ENCODE assay signal across 13 cellular contexts in genomic region chr5:153476767-153477166, GRCh38. TPM values are rescaled to one million over a fixed set of nuclear protein-coding genes. Genes with fewer than 3 reads are reported as not detected.
DNase-seq lines count a peak whose midpoint lies in the region; ATAC-seq and TF ChIP-seq lines count a peak whose summit lies in the region.
"Had no signal": no experiment of that assay in that cellular context is flagged by ENCODE, and none has a peak within 500 bp of the region (broad histone marks: within the 10 kb centered on the region; RNA-seq: fewer than 3 reads in every experiment).

No MANE protein-coding gene starts in this region.

- DNase-seq in NCI-H82 (lab: John Stamatoyannopoulos, UW) = peak; percentile 5
- no peak for DNase-seq in NCI-H82 treated with DMSO at 0.1 percent for 48 hours (lab: John Stamatoyannopoulos, UW; ENCODE audit: unreplicated experiment)
- DNase-seq in adipocyte (ENCODE audit: low read depth) = peak; percentile 13
- DNase-seq in fibroblast of the conjunctiva (ENCODE audit: low read depth) = peak; percentile 83
- DNase-seq in thoracic aorta (ENCODE audit: low spot score) = no peak
- no peak for DNase-seq in effector memory CD4-positive, alpha-beta T cell
- DNase-seq in adrenal gland = no peak
- DNase-seq: left ventricle myocardium inferior, NCI-H2171 had no signal

- no peak overlapping the region for H3K9ac ChIP-seq in adipocyte (ENCODE audit: low read length)
- H3K9ac ChIP-seq: parathyroid adenoma had no signal

- peaks cover 6% of the 10 kb centered on the region for H3K4me1 ChIP-seq in adipocyte (ENCODE audit: control insufficient read depth, insufficient read depth, low read length)
- H3K4me1 ChIP-seq in thoracic aorta (ENCODE audit: control insufficient read depth in 1 of 2, low read depth in 2 of 2) = no peaks in the 10 kb centered on the region
- H3K4me1 ChIP-seq in effector memory CD4-positive, alpha-beta T cell (ENCODE audit: control insufficient read depth, insufficient read depth, low read length, poor library complexity, severe bottlenecking) = no peaks in the 10 kb centered on the region
- no peaks in the 10 kb centered on the region for H3K4me1 ChIP-seq in adrenal gland (replicated peaks in 1 of 2)
- H3K4me1 ChIP-seq: A549, ascending aorta, left ventricle myocardium inferior, parathyroid adenoma had no signal

- H3K36me3 ChIP-seq in adipocyte (ENCODE audit: control insufficient read depth, insufficient read depth, low read length, severe bottlenecking) = no peaks in the 10 kb centered on the region
- no peaks in the 10 kb centered on the region for H3K36me3 ChIP-seq in thoracic aorta
- H3K36me3 ChIP-seq in effector memory CD4-positive, alpha-beta T cell (ENCODE audit: control insufficient read depth, insufficient read depth, low read length) = no peaks in the 10 kb centered on the region
- no peaks in the 10 kb centered on the region for H3K36me3 ChIP-seq in adrenal gland (replicated peaks in 1 of 2)
- H3K36me3 ChIP-seq: ascending aorta, left ventricle myocardium inferior had no signal

- ATAC-seq in thoracic aorta (ENCODE audit: insufficient number of reproducible peaks, low FRiP score, low read depth) (peak; percentile 35), GM21723 (IDR thresholded peaks at IDR 0.05; ENCODE audit: unreplicated experiment) (no peak)
- ATAC-seq: A549 had no signal

- intact Hi-C loops in adrenal gland (cut with DNase I) = no loop called here

- TF ChIP-seq CTCF in thoracic aorta (IDR thresholded peaks at IDR 0.05) (no peak), adrenal gland (IDR thresholded peaks at IDR 0.05) (no peak)

- H3K27me3 ChIP-seq in adipocyte (replicated peaks; ENCODE audit: control insufficient read depth, insufficient read depth, low read length) (no peaks in the 10 kb centered on the region), thoracic aorta (replicated peaks; ENCODE audit: insufficient read depth) (no peaks in the 10 kb centered on the region), adrenal gland (no peaks in the 10 kb centered on the region)
- H3K27me3 ChIP-seq in effector memory CD4-positive, alpha-beta T cell (replicated peaks; ENCODE audit: control insufficient read depth, insufficient read depth, low read length, poor library complexity, severe bottlenecking) = no peaks in the 10 kb centered on the region
- H3K27me3 ChIP-seq: ascending aorta had no signal

- H3K27ac ChIP-seq in thoracic aorta = no peak overlapping the region
- no peak overlapping the region for H3K27ac ChIP-seq in effector memory CD4-positive, alpha-beta T cell (ENCODE audit: insufficient read depth, low read length, poor library complexity, severe bottlenecking)
- no peak overlapping the region for H3K27ac ChIP-seq in adrenal gland
- H3K27ac ChIP-seq: A549, ascending aorta, left ventricle myocardium inferior, parathyroid adenoma had no signal

- TF ChIP-seq POLR2A in adrenal gland (IDR thresholded peaks at IDR 0.05) = no peak

- H3K9me3 ChIP-seq in adipocyte (ENCODE audit: control insufficient read depth, low read length) (peaks cover 5% of the 10 kb centered on the region), thoracic aorta (no peaks in the 10 kb centered on the region), adrenal gland (replicated peaks in 1 of 3) (no peaks in the 10 kb centered on the region)
- H3K9me3 ChIP-seq in effector memory CD4-positive, alpha-beta T cell (ENCODE audit: control insufficient read depth, low read length) = no peaks in the 10 kb centered on the region
- H3K9me3 ChIP-seq: A549, ascending aorta had no signal

- no peak overlapping the region for H3K4me3 ChIP-seq in adipocyte (ENCODE audit: low read length)
- H3K4me3 ChIP-seq in thoracic aorta = no peak overlapping the region
- H3K4me3 ChIP-seq in effector memory CD4-positive, alpha-beta T cell (ENCODE audit: insufficient read depth, low read depth, low read length, poor library complexity, severe bottlenecking) = no peak overlapping the region
- no peak overlapping the region for H3K4me3 ChIP-seq in adrenal gland
- H3K4me3 ChIP-seq: A549, ascending aorta, left ventricle myocardium inferior had no signal

- 21 to 37% (median 36%) methylated on average over 1 of the region's 1 CpG for WGBS in adrenal gland, 4 donors

RNA-seq across cellular contexts. Expression of gene GRIA1, which starts 13.7 kb away (rescaled TPM):
- total RNA-seq in thoracic aorta = 10 to 100 TPM; 12.4 to 39.0 TPM
- total RNA-seq in adrenal gland = 1 to 10 TPM in 3 of 8 donors, under 1 TPM in 5; 0.12 to 1.4 (median 0.83) TPM
- polyA plus RNA-seq in adrenal gland = 1 to 10 TPM in 1 of 3 donors, under 1 TPM in 2; 0.27 to 1.1 (median 0.84) TPM
- polyA plus RNA-seq: A549 had no signal

Comparison
In these comparisons a context has a peak if more than half of its experiments do, and no peak if none do; other contexts are left out.
1. DNase-seq: peak in NCI-H82 (single experiment), adipocyte (single experiment) and fibroblast of the conjunctiva (single experiment); none in NCI-H82 treated with DMSO at 0.1 percent for 48 hours (single experiment), thoracic aorta (single experiment), effector memory CD4-positive, alpha-beta T cell (0 of 3) and adrenal gland (0 of 7).
2. RNA of gene GRIA1, which starts 13.7 kb away (total RNA-seq): 12.4 to 39.0 TPM in thoracic aorta; 0.12 to 1.4 TPM in adrenal gland; every median in the first group is over 4 times any median in the second.